1 cellular context compared by ENCODE assay signal in genomic region chr1:224828691-224829090, GRCh38.
TF ChIP-seq lines count a peak whose summit lies in the region.

No MANE protein-coding gene starts in this region.

TF ChIP-seq in IMR-90, 13 proteins besides CTCF, POLR2A, EP300 and RAD21:
- no peak for TF ChIP-seq RFX5 (IDR thresholded peaks at IDR 0.05; ENCODE audit: low read depth, low read length)
- no peak for TF ChIP-seq BHLHE40 (IDR thresholded peaks at IDR 0.05; ENCODE audit: low read depth, low read length)
- TF ChIP-seq USF2 (IDR thresholded peaks at IDR 0.05; ENCODE audit: low read depth, low read length), result no peak
